In genomic region chr2:150919899-150920298, GRCh38 we compare ENCODE assay signal across 19 cellular contexts.
"Had no signal": no experiment of that assay in that cellular context is flagged by ENCODE, and none has a peak within 500 bp of the region (broad histone marks: within the 10 kb centered on the region; RNA-seq: fewer than 3 reads in every experiment).

No MANE protein-coding gene starts in this region.

- H3K27ac Mint-ChIP-seq: activated naive CD8-positive, alpha-beta T cell treated with anti-CD3 and anti-CD28 coated beads, Interleukin-2, amount 50 U/mL, for 24 hours; activated T-helper 17 cell treated with anti-CD3 and anti-CD28 coated beads, Interleukin-2, amount 50 U/mL, for 72 hours; nephron progenitor cell; stimulated activated naive CD8-positive, alpha-beta T cell treated with anti-CD3 and anti-CD28 coated beads, Interleukin-15, amount 100 ng/mL, for 72 hours; T-cell had no signal

- ATAC-seq: activated naive CD8-positive, alpha-beta T cell treated with anti-CD3 and anti-CD28 coated beads, Interleukin-2, amount 50 U/mL, for 24 hours; activated T-helper 17 cell treated with anti-CD3 and anti-CD28 coated beads, Interleukin-2, amount 50 U/mL, for 72 hours; psoas muscle; right lobe of liver; stimulated activated naive CD8-positive, alpha-beta T cell treated with anti-CD3 and anti-CD28 coated beads, Interleukin-15, amount 100 ng/mL, for 72 hours; T-cell had no signal

- H3K4me1 Mint-ChIP-seq: activated naive CD8-positive, alpha-beta T cell treated with anti-CD3 and anti-CD28 coated beads, Interleukin-2, amount 50 U/mL, for 24 hours; activated T-helper 17 cell treated with anti-CD3 and anti-CD28 coated beads, Interleukin-2, amount 50 U/mL, for 72 hours; stimulated activated naive CD8-positive, alpha-beta T cell treated with anti-CD3 and anti-CD28 coated beads, Interleukin-15, amount 100 ng/mL, for 72 hours; T-cell had no signal

- DNase-seq: activated CD4-positive, CD25-positive, alpha-beta regulatory T cell treated with anti-CD3 and anti-CD28 coated beads, Interleukin-2, amount 50 U/mL, for 72 hours; activated naive CD4-positive, alpha-beta T cell treated with Interleukin-2 at 50 U/mL for 16 hours; activated naive CD8-positive, alpha-beta T cell treated with anti-CD3 and anti-CD28 coated beads, Interleukin-2, amount 50 U/mL, for 24 hours; activated T-cell treated with anti-CD3 and anti-CD28 coated beads for 4 hours; glutamatergic neuron; hypothalamus; nephron progenitor cell; psoas muscle; right lobe of liver; spleen; stimulated activated naive CD8-positive, alpha-beta T cell treated with anti-CD3 and anti-CD28 coated beads, Interleukin-15, amount 100 ng/mL, for 72 hours; T-cell; T1000; testis; upper lobe of left lung had no signal

- H3K36me3 Mint-ChIP-seq: T-cell had no signal

- H3K27me3 ChIP-seq: ascending aorta, cardiac muscle cell, esophagus muscularis mucosa, right lobe of liver, spleen, testis, upper lobe of left lung had no signal

- H3K27ac ChIP-seq: ascending aorta, cardiac muscle cell, esophagus muscularis mucosa, psoas muscle, right lobe of liver, spleen, testis, upper lobe of left lung had no signal

- H3K9me3 Mint-ChIP-seq: activated naive CD8-positive, alpha-beta T cell treated with anti-CD3 and anti-CD28 coated beads, Interleukin-2, amount 50 U/mL, for 24 hours; activated T-helper 17 cell treated with anti-CD3 and anti-CD28 coated beads, Interleukin-2, amount 50 U/mL, for 72 hours had no signal

- H3K4me3 Mint-ChIP-seq: activated naive CD8-positive, alpha-beta T cell treated with anti-CD3 and anti-CD28 coated beads, Interleukin-2, amount 50 U/mL, for 24 hours; activated T-helper 17 cell treated with anti-CD3 and anti-CD28 coated beads, Interleukin-2, amount 50 U/mL, for 72 hours; nephron progenitor cell; stimulated activated naive CD8-positive, alpha-beta T cell treated with anti-CD3 and anti-CD28 coated beads, Interleukin-15, amount 100 ng/mL, for 72 hours; T-cell had no signal

- H3K4me3 ChIP-seq: ascending aorta, cardiac muscle cell, esophagus muscularis mucosa, psoas muscle, right lobe of liver, spleen, testis, upper lobe of left lung had no signal

- H3K27me3 Mint-ChIP-seq: stimulated activated naive CD8-positive, alpha-beta T cell treated with anti-CD3 and anti-CD28 coated beads, Interleukin-15, amount 100 ng/mL, for 72 hours had no signal
